21 cellular contexts compared by ENCODE assay signal in the genomic region with DNA sequence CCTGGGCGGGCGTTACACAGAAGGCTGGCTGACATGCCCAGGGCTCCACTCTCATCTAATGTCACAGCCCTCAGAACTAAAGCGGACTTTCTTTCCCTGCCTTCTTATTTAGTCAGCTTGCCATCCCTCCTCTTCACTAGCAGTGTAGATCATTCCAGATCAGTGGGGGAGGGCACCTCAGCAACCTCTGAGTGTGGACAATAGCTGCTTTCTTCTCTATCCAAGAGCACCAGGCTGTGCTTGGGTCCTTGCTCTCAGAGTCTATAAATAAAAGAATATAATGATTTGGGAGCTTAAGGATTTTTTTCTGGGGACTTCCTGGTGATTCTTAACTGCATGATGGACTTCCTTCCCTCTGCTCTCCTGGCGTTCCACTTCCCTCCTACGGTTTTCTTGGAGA. TPM values are rescaled to one million over a fixed set of nuclear protein-coding genes. Genes with fewer than 3 reads are reported as not detected.
A peak's percentile ranks its signal among the peaks of the same experiment; 100 is the strongest.
DNase-seq lines count a peak whose midpoint lies in the region.
"Had no signal": no experiment of that assay in that cellular context is flagged by ENCODE, and none has a peak within 500 bp of the region (broad histone marks: within the 10 kb centered on the region; RNA-seq: fewer than 3 reads in every experiment).

No MANE protein-coding gene starts in this region.

- CTCF ChIA-PET in CD4-positive, alpha-beta memory T cell (lab: Charles Lee; ENCODE audit: partially characterized antibody), result interaction anchor here (0.9 to 1.2 kb wide), 3 partner anchors 11 to 242 kb away, joined by 3 read pairs; no protein-coding TSS in a partner anchor

- H3K36me3 Mint-ChIP-seq in activated T-helper 2 cell treated with anti-CD3 and anti-CD28 coated beads, Interferon-gamma antibody, Interleukin-2, Interleukin-4, amounts not matched to agents 10 μg/mL and 5 μg/mL and 100 μg/mL, durations not matched to agents 14 hours and 24 hours and 36 hours (ENCODE audit: low read depth), result peaks cover 55% of the 10 kb centered on the region
- peaks cover 47 to 65% of the 10 kb centered on the region in 2 donors for H3K36me3 Mint-ChIP-seq in CD4-positive, alpha-beta memory T cell
- H3K36me3 Mint-ChIP-seq: natural killer cell had no signal

- H3K27ac Mint-ChIP-seq in activated T-helper 2 cell treated with anti-CD3 and anti-CD28 coated beads, Interferon-gamma antibody, Interleukin-2, Interleukin-4, amounts not matched to agents 10 μg/mL and 5 μg/mL and 100 μg/mL, durations not matched to agents 14 hours and 24 hours and 36 hours, result peak overlapping the region; percentile 52
- H3K27ac Mint-ChIP-seq in CD4-positive, alpha-beta memory T cell, result peak overlapping the region in 3 of 7 donors; percentile 1 to 73 (median 60)
- H3K27ac Mint-ChIP-seq: activated B cell treated with CpG ODN at 0.5 μM for 24 hours; activated naive CD8-positive, alpha-beta T cell treated with anti-CD3 and anti-CD28 coated beads, Interleukin-2, amount 10 ng/mL, durations not matched to agents 7 days and 5 days had no signal

- H3K9me3 Mint-ChIP-seq in activated T-helper 2 cell treated with anti-CD3 and anti-CD28 coated beads, Interferon-gamma antibody, Interleukin-2, Interleukin-4, amounts not matched to agents 10 μg/mL and 5 μg/mL and 100 μg/mL, durations not matched to agents 14 hours and 24 hours and 36 hours, result no peaks in the 10 kb centered on the region
- H3K9me3 Mint-ChIP-seq in CD4-positive, alpha-beta memory T cell, result peaks cover 0 to 5% (median 0%) of the 10 kb centered on the region in 8 donors
- H3K9me3 Mint-ChIP-seq: activated B cell treated with CpG ODN at 0.5 μM for 24 hours; activated naive CD8-positive, alpha-beta T cell treated with anti-CD3 and anti-CD28 coated beads, Interleukin-2, amount 10 ng/mL, durations not matched to agents 7 days and 5 days; natural killer cell had no signal

- H3K9me3 ChIP-seq in CD4-positive, alpha-beta memory T cell (ENCODE audit: control insufficient read depth in 1 of 2, low read length in 2 of 2), result no peaks in the 10 kb centered on the region

- H3K4me1 ChIP-seq in CD4-positive, alpha-beta memory T cell (ENCODE audit: insufficient read depth, low read length), result peaks cover 13% of the 10 kb centered on the region

- H3K27me3 Mint-ChIP-seq in activated T-helper 2 cell treated with anti-CD3 and anti-CD28 coated beads, Interferon-gamma antibody, Interleukin-2, Interleukin-4, amounts not matched to agents 10 μg/mL and 5 μg/mL and 100 μg/mL, durations not matched to agents 14 hours and 24 hours and 36 hours (ENCODE audit: low read depth), result no peaks in the 10 kb centered on the region
- no peaks in the 10 kb centered on the region for H3K27me3 Mint-ChIP-seq in CD4-positive, alpha-beta memory T cell
- H3K27me3 Mint-ChIP-seq: activated B cell treated with CpG ODN at 0.5 μM for 24 hours; activated naive CD8-positive, alpha-beta T cell treated with anti-CD3 and anti-CD28 coated beads, Interleukin-2, amount 10 ng/mL, durations not matched to agents 7 days and 5 days had no signal

- H3K27ac ChIP-seq in CD4-positive, alpha-beta memory T cell (ENCODE audit: low read depth, low read length), result no peak overlapping the region
- H3K27ac ChIP-seq: brain microvascular endothelial cell had no signal

- no peak overlapping the region for H3K4me3 ChIP-seq in CD4-positive, alpha-beta memory T cell (ENCODE audit: low read length in 2 of 2)

- DNase-seq in COLO829 (ENCODE audit: low spot score), result peak; percentile 80
- no peak for DNase-seq in activated T-helper 2 cell treated with anti-CD3 and anti-CD28 coated beads, Interferon-gamma antibody, Interleukin-2, Interleukin-4, amounts not matched to agents 10 μg/mL and 5 μg/mL and 100 μg/mL, durations not matched to agents 14 hours and 24 hours and 36 hours (ENCODE audit: low spot score)
- peak in 34 of 42 donors; percentile 41 to 88 (median 69) for DNase-seq in head of caudate nucleus
- peak; percentile 84 for DNase-seq in putamen (ENCODE audit: low spot score)
- DNase-seq in NCI-H2081 treated with DMSO at 0.1 percent for 48 hours (lab: John Stamatoyannopoulos, UW), result no peak
- DNase-seq in CD4-positive, alpha-beta memory T cell, result no peak
- no peak for DNase-seq in AG08396 (ENCODE audit: low spot score)
- DNase-seq in NCI-H1930 (lab: John Stamatoyannopoulos, UW), result no peak
- DNase-seq: activated B cell treated with CpG ODN at 0.5 μM for 24 hours; activated naive CD8-positive, alpha-beta T cell treated with anti-CD3 and anti-CD28 coated beads, Interleukin-2, amount 10 ng/mL, durations not matched to agents 7 days and 5 days; activated T-cell treated with anti-CD3 and anti-CD28 coated beads, Interleukin-2, amount 50 U/mL, for 48 hours; brain microvascular endothelial cell; cortex of kidney; DMS79; glutamatergic neuron; KBM-7; MV-4-11; natural killer cell; NCI-H748 treated with DMSO at 0.1 percent for 48 hours; stimulated activated naive CD4-positive, alpha-beta T cell; trophoblast cell had no signal

- H3K36me3 ChIP-seq in CD4-positive, alpha-beta memory T cell (ENCODE audit: insufficient read depth, low read length), result peaks cover 52% of the 10 kb centered on the region

- POLR2A ChIA-PET in CD4-positive, alpha-beta memory T cell (lab: Charles Lee; ENCODE audit: partially characterized antibody), result interaction anchor here (2.0 to 2.2 kb wide), 2 partner anchors 13 to 14 kb away, joined by 12 to 13 read pairs; partner anchors contain the start of gene VPS11

- no peak overlapping the region for H3K4me3 Mint-ChIP-seq in activated T-helper 2 cell treated with anti-CD3 and anti-CD28 coated beads, Interferon-gamma antibody, Interleukin-2, Interleukin-4, amounts not matched to agents 10 μg/mL and 5 μg/mL and 100 μg/mL, durations not matched to agents 14 hours and 24 hours and 36 hours (ENCODE audit: low read depth)
- no peak overlapping the region for H3K4me3 Mint-ChIP-seq in CD4-positive, alpha-beta memory T cell
- H3K4me3 Mint-ChIP-seq: activated B cell treated with CpG ODN at 0.5 μM for 24 hours; activated naive CD8-positive, alpha-beta T cell treated with anti-CD3 and anti-CD28 coated beads, Interleukin-2, amount 10 ng/mL, durations not matched to agents 7 days and 5 days; natural killer cell had no signal

- intact Hi-C loops in activated T-helper 2 cell treated with anti-CD3 and anti-CD28 coated beads, Interferon-gamma antibody, Interleukin-2, Interleukin-4, amounts not matched to agents 10 μg/mL and 5 μg/mL and 100 μg/mL, durations not matched to agents 14 hours and 24 hours and 36 hours (cut with micrococcal nuclease), result no loop called here
- intact Hi-C loops in head of caudate nucleus (cut with DNase I), result no loop called here
- intact Hi-C loops in CD4-positive, alpha-beta memory T cell (cut with micrococcal nuclease), result no loop called here

- H3K27me3 ChIP-seq in CD4-positive, alpha-beta memory T cell (ENCODE audit: insufficient read depth, low read length), result no peaks in the 10 kb centered on the region
- H3K27me3 ChIP-seq: brain microvascular endothelial cell had no signal

- H3K4me1 Mint-ChIP-seq in activated T-helper 2 cell treated with anti-CD3 and anti-CD28 coated beads, Interferon-gamma antibody, Interleukin-2, Interleukin-4, amounts not matched to agents 10 μg/mL and 5 μg/mL and 100 μg/mL, durations not matched to agents 14 hours and 24 hours and 36 hours (ENCODE audit: low read depth), result peaks cover 17% of the 10 kb centered on the region
- H3K4me1 Mint-ChIP-seq in CD4-positive, alpha-beta memory T cell, result peaks cover 9 to 19% (median 14%) of the 10 kb centered on the region in 4 donors

RNA-seq across cellular contexts. Expression of gene HMBS, which starts 3.0 kb away (rescaled TPM):
- 57.4 and 59.0 TPM in 2 replicates for total RNA-seq in activated T-helper 2 cell treated with anti-CD3 and anti-CD28 coated beads, Interferon-gamma antibody, Interleukin-2, Interleukin-4, amounts not matched to agents 10 μg/mL and 5 μg/mL and 100 μg/mL, durations not matched to agents 14 hours and 24 hours and 36 hours
- total RNA-seq in CD4-positive, alpha-beta memory T cell, result 1 to 10 TPM; 5.1 to 5.8 TPM
- 10 to 100 TPM; 17.7 to 21.2 TPM for polyA plus RNA-seq in CD4-positive, alpha-beta memory T cell

RNA-seq across cellular contexts. Expression of gene VPS11, which starts 14.1 kb away (rescaled TPM):
- total RNA-seq in activated T-helper 2 cell treated with anti-CD3 and anti-CD28 coated beads, Interferon-gamma antibody, Interleukin-2, Interleukin-4, amounts not matched to agents 10 μg/mL and 5 μg/mL and 100 μg/mL, durations not matched to agents 14 hours and 24 hours and 36 hours, result 24.3 and 25.8 TPM in 2 replicates
- 10 to 100 TPM; 56.2 to 61.2 TPM for total RNA-seq in CD4-positive, alpha-beta memory T cell
- 10 to 100 TPM; 36.0 to 61.7 TPM for polyA plus RNA-seq in CD4-positive, alpha-beta memory T cell

RNA-seq across cellular contexts. Expression of gene DPAGT1, which starts 20.0 kb away (rescaled TPM):
- 82.2 and 83.4 TPM in 2 replicates for total RNA-seq in activated T-helper 2 cell treated with anti-CD3 and anti-CD28 coated beads, Interferon-gamma antibody, Interleukin-2, Interleukin-4, amounts not matched to agents 10 μg/mL and 5 μg/mL and 100 μg/mL, durations not matched to agents 14 hours and 24 hours and 36 hours
- total RNA-seq in CD4-positive, alpha-beta memory T cell, result 10 to 100 TPM; 52.0 to 52.3 TPM
- 10 to 100 TPM; 32.9 to 52.3 TPM for polyA plus RNA-seq in CD4-positive, alpha-beta memory T cell

RNA-seq across cellular contexts. Expression of gene HYOU1, which starts 24.7 kb away (rescaled TPM):
- total RNA-seq in activated T-helper 2 cell treated with anti-CD3 and anti-CD28 coated beads, Interferon-gamma antibody, Interleukin-2, Interleukin-4, amounts not matched to agents 10 μg/mL and 5 μg/mL and 100 μg/mL, durations not matched to agents 14 hours and 24 hours and 36 hours, result 215 and 226 TPM in 2 replicates
- 100 to 1,000 TPM; 136 to 146 TPM for total RNA-seq in CD4-positive, alpha-beta memory T cell
- polyA plus RNA-seq in CD4-positive, alpha-beta memory T cell, result 10 to 100 TPM; 24.1 to 27.9 TPM

RNA-seq across cellular contexts. Expression of gene C2CD2L, which starts 25.5 kb away (rescaled TPM):
- 24.6 and 25.2 TPM in 2 replicates for total RNA-seq in activated T-helper 2 cell treated with anti-CD3 and anti-CD28 coated beads, Interferon-gamma antibody, Interleukin-2, Interleukin-4, amounts not matched to agents 10 μg/mL and 5 μg/mL and 100 μg/mL, durations not matched to agents 14 hours and 24 hours and 36 hours
- total RNA-seq in CD4-positive, alpha-beta memory T cell, result 10 to 100 TPM; 35.2 to 37.5 TPM
- 10 to 100 TPM in 1 of 2 donors, 1 to 10 TPM in 1; 2.6 to 13.3 TPM for polyA plus RNA-seq in CD4-positive, alpha-beta memory T cell

Comparison
In these comparisons a context has a peak if more than half of its experiments do, and no peak if none do; other contexts are left out.
1. DNase-seq: peak in COLO829 (single experiment), head of caudate nucleus (34 of 42) and putamen (single experiment); none in activated T-helper 2 cell treated with anti-CD3 and anti-CD28 coated beads, Interferon-gamma antibody, Interleukin-2, Interleukin-4, amounts not matched to agents 10 μg/mL and 5 μg/mL and 100 μg/mL, durations not matched to agents 14 hours and 24 hours and 36 hours (single experiment), NCI-H2081 treated with DMSO at 0.1 percent for 48 hours (single experiment), CD4-positive, alpha-beta memory T cell (0 of 5), AG08396 (single experiment) and NCI-H1930 (0 of 2).